ENCODE assay signal across 16 cellular contexts in the genomic region with DNA sequence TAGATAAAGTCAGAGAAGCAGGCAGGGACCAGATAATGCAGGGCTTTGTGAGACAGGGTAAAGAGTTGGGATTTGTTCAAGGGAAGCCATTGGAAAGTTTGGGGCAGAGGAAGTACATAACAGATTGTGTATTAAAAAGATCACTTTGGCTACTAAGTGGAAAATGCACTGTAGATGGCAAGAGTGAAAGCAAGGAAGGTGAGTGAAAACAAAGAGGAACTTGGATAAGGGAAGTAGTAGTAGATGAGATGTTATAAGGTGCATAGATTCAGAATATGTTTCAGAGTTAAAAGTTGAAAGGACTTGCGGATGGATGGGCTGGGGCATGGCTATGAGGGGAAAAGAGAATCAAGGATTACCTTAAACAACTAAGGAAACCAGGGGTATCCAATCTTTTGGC. TPM values are rescaled to one million over a fixed set of nuclear protein-coding genes. Genes with fewer than 3 reads are reported as not detected.
DNase-seq lines count a peak whose midpoint lies in the region; ATAC-seq and TF ChIP-seq lines count a peak whose summit lies in the region.
"Had no signal": no experiment of that assay in that cellular context is flagged by ENCODE, and none has a peak within 500 bp of the region (broad histone marks: within the 10 kb centered on the region; RNA-seq: fewer than 3 reads in every experiment).

No MANE protein-coding gene starts in this region.

- H3K4me3 ChIP-seq in CD8-positive, alpha-beta T cell (ENCODE audit: low read depth, low read length), result no peak overlapping the region
- H3K4me3 ChIP-seq: A549, Peyer's patch had no signal

- no peaks in the 10 kb centered on the region for H3K27me3 Mint-ChIP-seq in activated CD4-positive, alpha-beta T cell treated with anti-CD3 and anti-CD28 coated beads for 36 hours
- H3K27me3 Mint-ChIP-seq in CD8-positive, alpha-beta T cell (ENCODE audit: low read depth), result no peaks in the 10 kb centered on the region
- H3K27me3 Mint-ChIP-seq in T-helper 17 cell, result no peaks in the 10 kb centered on the region
- H3K27me3 Mint-ChIP-seq in nephron progenitor cell (ENCODE audit: low read depth, poor library complexity), result no peaks in the 10 kb centered on the region

- no peak overlapping the region for H3K4me3 Mint-ChIP-seq in activated CD4-positive, alpha-beta T cell treated with anti-CD3 and anti-CD28 coated beads for 36 hours
- H3K4me3 Mint-ChIP-seq in CD8-positive, alpha-beta T cell, result no peak overlapping the region
- H3K4me3 Mint-ChIP-seq in T-helper 17 cell (no peak overlapping the region), nephron progenitor cell (no peak overlapping the region)
- H3K4me3 Mint-ChIP-seq: HFFc6 had no signal

- no peak overlapping the region for H3K27ac ChIP-seq in CD8-positive, alpha-beta T cell (ENCODE audit: low read depth, low read length)
- H3K27ac ChIP-seq: A549, Peyer's patch had no signal

- no peaks in the 10 kb centered on the region for H3K4me1 ChIP-seq in CD8-positive, alpha-beta T cell (ENCODE audit: insufficient read depth, low read length)
- H3K4me1 ChIP-seq: A549, Peyer's patch had no signal

- no peaks in the 10 kb centered on the region for H3K9me3 Mint-ChIP-seq in activated CD4-positive, alpha-beta T cell treated with anti-CD3 and anti-CD28 coated beads for 36 hours (ENCODE audit: low read depth)
- no peaks in the 10 kb centered on the region for H3K9me3 Mint-ChIP-seq in CD8-positive, alpha-beta T cell
- H3K9me3 Mint-ChIP-seq in nephron progenitor cell, result no peaks in the 10 kb centered on the region
- H3K9me3 Mint-ChIP-seq: HFFc6 had no signal

- peaks cover 12% of the 10 kb centered on the region for H3K36me3 ChIP-seq in CD8-positive, alpha-beta T cell (ENCODE audit: insufficient read depth, low read length)

- CTCF ChIA-PET in activated CD4-positive, alpha-beta T cell treated with anti-CD3 and anti-CD28 coated beads for 36 hours (lab: Charles Lee), result interaction anchor here (0.6 to 1.5 kb wide), 3 partner anchors 8 to 196 kb away, joined by 3 to 5 read pairs (median 5); no protein-coding TSS in a partner anchor
- CTCF ChIA-PET in CD8-positive, alpha-beta T cell (lab: Charles Lee), result interaction anchor here (1.2 to 1.5 kb wide), 2 partner anchors 13 to 16 kb away, joined by 3 to 5 read pairs; no protein-coding TSS in a partner anchor

- H3K27me3 ChIP-seq in CD8-positive, alpha-beta T cell (ENCODE audit: insufficient read depth, low read length), result no peaks in the 10 kb centered on the region
- H3K27me3 ChIP-seq: Peyer's patch had no signal

- ATAC-seq in activated CD4-positive, alpha-beta T cell treated with anti-CD3 and anti-CD28 coated beads for 36 hours, result no peak
- no peak for ATAC-seq in CD8-positive, alpha-beta T cell
- ATAC-seq in T-helper 17 cell, result no peak
- no peak for ATAC-seq in GM19455 (IDR thresholded peaks at IDR 0.05; ENCODE audit: unreplicated experiment)
- ATAC-seq: A549 had no signal

- no peak for TF ChIP-seq CTCF in CD8-positive, alpha-beta T cell (IDR thresholded peaks at IDR 0.05)
- TF ChIP-seq CTCF in nephron progenitor cell (IDR thresholded peaks at IDR 0.05), result no peak

- H3K9me3 ChIP-seq in CD8-positive, alpha-beta T cell (ENCODE audit: low read length), result no peaks in the 10 kb centered on the region
- H3K9me3 ChIP-seq in T-helper 17 cell (ENCODE audit: control insufficient read depth, low read length, poor library complexity, severe bottlenecking), result no peaks in the 10 kb centered on the region
- H3K9me3 ChIP-seq: A549, Peyer's patch had no signal

- intact Hi-C loops in activated CD4-positive, alpha-beta T cell treated with anti-CD3 and anti-CD28 coated beads for 36 hours (cut with DNase I, micrococcal nuclease), result no loop called here
- intact Hi-C loops in CD8-positive, alpha-beta T cell (cut with DNase I, micrococcal nuclease), result no loop called here

- peaks cover 73% of the 10 kb centered on the region for H3K36me3 Mint-ChIP-seq in activated CD4-positive, alpha-beta T cell treated with anti-CD3 and anti-CD28 coated beads for 36 hours (ENCODE audit: low read depth)
- H3K36me3 Mint-ChIP-seq in CD8-positive, alpha-beta T cell, result peaks cover 84% of the 10 kb centered on the region
- H3K36me3 Mint-ChIP-seq in T-helper 17 cell (ENCODE audit: low read depth) (peaks cover 23% of the 10 kb centered on the region), nephron progenitor cell (ENCODE audit: low read depth) (peaks cover 74% of the 10 kb centered on the region)

- peak overlapping the region; percentile 5 for H3K27ac Mint-ChIP-seq in activated CD4-positive, alpha-beta T cell treated with anti-CD3 and anti-CD28 coated beads for 36 hours
- peak overlapping the region; percentile 70 for H3K27ac Mint-ChIP-seq in CD8-positive, alpha-beta T cell
- H3K27ac Mint-ChIP-seq in T-helper 17 cell, result peak overlapping the region; percentile 82
- H3K27ac Mint-ChIP-seq in nephron progenitor cell, result peak overlapping the region; percentile 8
- H3K27ac Mint-ChIP-seq: HFFc6 had no signal

- DNase-seq in activated CD4-positive, alpha-beta T cell treated with anti-CD3 and anti-CD28 coated beads for 36 hours, result no peak
- no peak for DNase-seq in activated CD4-positive, alpha-beta T cell treated with anti-CD3 and anti-CD28 coated beads, Interleukin-2, amount 50 U/mL, for 48 hours
- DNase-seq in CD8-positive, alpha-beta T cell, result no peak
- DNase-seq in T-helper 17 cell (no peak), nephron progenitor cell (no peak)
- no peak for DNase-seq in effector CD8-positive, alpha-beta T cell (lab: John Stamatoyannopoulos, UW)
- DNase-seq: DMS79, HFFc6, NCI-H1105, NCI-H1694 treated with DMSO at 0.1 percent for 48 hours, NCI-H774, Peyer's patch, Right ventricle myocardium superior had no signal

- H3K4me1 Mint-ChIP-seq in activated CD4-positive, alpha-beta T cell treated with anti-CD3 and anti-CD28 coated beads for 36 hours, result peaks cover 28% of the 10 kb centered on the region
- H3K4me1 Mint-ChIP-seq in CD8-positive, alpha-beta T cell (ENCODE audit: low read depth), result peaks cover 16% of the 10 kb centered on the region
- H3K4me1 Mint-ChIP-seq in T-helper 17 cell (peaks cover 15% of the 10 kb centered on the region), nephron progenitor cell (no peaks in the 10 kb centered on the region)

- POLR2A ChIA-PET in activated CD4-positive, alpha-beta T cell treated with anti-CD3 and anti-CD28 coated beads for 36 hours (lab: Charles Lee), result interaction anchor here (0.6 to 1.7 kb wide), 2 partner anchors 10 to 419 kb away, joined by 3 to 4 read pairs; no protein-coding TSS in a partner anchor
- POLR2A ChIA-PET in CD8-positive, alpha-beta T cell (lab: Charles Lee), result no interaction called here

RNA-seq across cellular contexts. Expression of gene MRPL39, which starts 17.4 kb away (rescaled TPM):
- total RNA-seq in activated CD4-positive, alpha-beta T cell treated with anti-CD3 and anti-CD28 coated beads for 36 hours, result 10 to 100 TPM; 78.4 to 84.5 TPM
- total RNA-seq in CD8-positive, alpha-beta T cell, result 10 to 100 TPM; 13.8 to 17.4 TPM
- total RNA-seq in T-helper 17 cell, result 1 to 10 TPM; 8.9 to 9.9 TPM

RNA-seq across cellular contexts. Expression of gene JAM2, which starts 49.2 kb away (rescaled TPM):
- 1 to 10 TPM; 1.1 to 1.2 TPM for total RNA-seq in activated CD4-positive, alpha-beta T cell treated with anti-CD3 and anti-CD28 coated beads for 36 hours
- total RNA-seq in CD8-positive, alpha-beta T cell, result not detected
- total RNA-seq in T-helper 17 cell, result under 1 TPM in 1 of 2 donors, not detected in 1; 0.21 TPM
- total RNA-seq: G401 had no signal

Comparison
In these comparisons a context has a peak if more than half of its experiments do, and no peak if none do; other contexts are left out.
1. H3K27ac Mint-ChIP-seq: peak in every context shown above with its lines; median percentile 82 in T-helper 17 cell; 70 in CD8-positive, alpha-beta T cell; 8 in nephron progenitor cell; 5 in activated CD4-positive, alpha-beta T cell treated with anti-CD3 and anti-CD28 coated beads for 36 hours.
2. RNA of gene MRPL39, which starts 17.4 kb away (total RNA-seq): 78.4 to 84.5 TPM in activated CD4-positive, alpha-beta T cell treated with anti-CD3 and anti-CD28 coated beads for 36 hours; 13.8 to 17.4 TPM in CD8-positive, alpha-beta T cell and 8.9 to 9.9 TPM in T-helper 17 cell; every median in the first group is over 4 times any median in the second.